ENCODE assay signal across 13 cellular contexts in the genomic region with DNA sequence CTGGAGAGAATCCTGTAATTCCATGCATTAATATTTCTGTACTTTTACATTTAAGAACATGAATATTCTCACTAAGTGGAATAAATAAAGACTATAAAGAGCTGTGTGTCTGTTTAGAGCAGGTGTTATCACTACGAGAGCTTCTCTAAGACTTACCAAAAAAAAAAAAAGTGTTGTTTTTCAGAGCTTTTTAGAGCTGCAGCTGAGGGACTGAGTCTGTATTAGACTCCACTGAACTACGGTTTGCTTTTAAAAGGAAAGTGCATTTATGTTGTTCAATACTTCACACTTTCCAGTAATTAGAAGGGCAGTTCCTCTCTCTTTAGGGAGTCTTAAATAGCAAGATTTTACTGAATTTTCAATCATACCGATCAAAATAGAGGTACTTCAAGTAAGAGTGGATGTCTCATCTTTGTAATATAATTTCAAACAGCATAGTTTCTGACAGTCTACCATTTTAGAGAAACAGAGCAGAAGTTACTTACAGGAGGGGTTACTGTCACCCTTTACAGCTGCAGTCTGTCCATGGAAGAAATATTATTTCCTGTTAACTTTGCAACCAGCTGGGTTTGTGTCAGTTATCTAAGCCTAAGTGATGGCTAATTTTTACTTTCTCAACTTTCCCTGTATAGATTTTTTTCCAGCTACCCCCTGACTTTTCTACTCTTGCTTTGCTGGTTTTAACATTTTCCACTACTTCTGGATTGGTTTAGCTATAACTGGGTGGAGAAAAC.
DNase-seq lines count a peak whose midpoint lies in the region; TF ChIP-seq lines count a peak whose summit lies in the region.
"Had no signal": no experiment of that assay in that cellular context is flagged by ENCODE, and none has a peak within 500 bp of the region (broad histone marks: within the 10 kb centered on the region; RNA-seq: fewer than 3 reads in every experiment).

No MANE protein-coding gene starts in this region.

- TF ChIP-seq CTCF in SU-DHL-6 (IDR thresholded peaks at IDR 0.05; ENCODE audit: insufficient read depth, low read length, poor library complexity, severe bottlenecking): no peak
- TF ChIP-seq CTCF in parathyroid adenoma (IDR thresholded peaks at IDR 0.05): no peak

- H2AFZ ChIP-seq in SU-DHL-6 (ENCODE audit: low read depth, low read length, severe bottlenecking) (no peak overlapping the region), parathyroid adenoma (no peak overlapping the region)
- H2AFZ ChIP-seq: GM23248 had no signal

- no peaks in the 10 kb centered on the region for H3K9me2 ChIP-seq in SU-DHL-6 (replicated peaks; ENCODE audit: insufficient read depth, low read length)

- H3K27me3 ChIP-seq in SU-DHL-6 (ENCODE audit: low read length) (no peaks in the 10 kb centered on the region), parathyroid adenoma (ENCODE audit: control insufficient read depth, insufficient read depth, low read length) (no peaks in the 10 kb centered on the region)
- H3K27me3 ChIP-seq: pancreas had no signal

- peaks cover 20% of the 10 kb centered on the region for H3K4me1 ChIP-seq in parathyroid adenoma

- no peaks in the 10 kb centered on the region for H3K36me3 ChIP-seq in SU-DHL-6 (ENCODE audit: low read length)
- H3K36me3 ChIP-seq in parathyroid adenoma (ENCODE audit: control insufficient read depth, insufficient read depth, low read length): no peaks in the 10 kb centered on the region
- H3K36me3 ChIP-seq: pancreas had no signal

- peak overlapping the region; percentile 90 for H3K4me3 ChIP-seq in SU-DHL-6 (ENCODE audit: insufficient read depth, low read length, poor library complexity, severe bottlenecking)
- H3K4me3 ChIP-seq in parathyroid adenoma (ENCODE audit: low read depth, low read length): peak overlapping the region; percentile 92
- H3K4me3 ChIP-seq: GM23248 had no signal

- H3F3A ChIP-seq in SU-DHL-6 (ENCODE audit: insufficient read depth): peaks cover 41% of the 10 kb centered on the region

- no peaks in the 10 kb centered on the region for H4K20me1 ChIP-seq in SU-DHL-6 (ENCODE audit: low read depth, low read length)

- H3K9me3 ChIP-seq in SU-DHL-6 (ENCODE audit: insufficient read depth, low read length): no peaks in the 10 kb centered on the region
- H3K9me3 ChIP-seq in parathyroid adenoma (ENCODE audit: control insufficient read depth, low read length): no peaks in the 10 kb centered on the region
- H3K9me3 ChIP-seq: pancreas had no signal

- H3K9ac ChIP-seq in SU-DHL-6 (ENCODE audit: low read length) (peak overlapping the region; percentile 90), parathyroid adenoma (peak overlapping the region; percentile 12)
- H3K9ac ChIP-seq: GM23248 had no signal

- in situ Hi-C loops in KBM-7 (cut with MboI; ENCODE audit: low pct_unique_long_range_greater_than_20kb, low sequenced_read_pairs): no loop called here

- peak overlapping the region; percentile 77 for H3K4me2 ChIP-seq in SU-DHL-6 (ENCODE audit: low read depth, low read length, poor library complexity, severe bottlenecking)
- peak overlapping the region; percentile 81 for H3K4me2 ChIP-seq in parathyroid adenoma (ENCODE audit: low read length)

- H3K79me2 ChIP-seq in SU-DHL-6 (ENCODE audit: insufficient read depth, low read length): peaks cover 65% of the 10 kb centered on the region
- H3K79me2 ChIP-seq in parathyroid adenoma: peaks cover 22% of the 10 kb centered on the region

- peak overlapping the region; percentile 91 for H3K27ac ChIP-seq in SU-DHL-6 (ENCODE audit: low read depth, low read length)
- peak overlapping the region; percentile 94 for H3K27ac ChIP-seq in parathyroid adenoma
- H3K27ac ChIP-seq: GM23248 had no signal

- peak; percentile 59 for DNase-seq in NCI-H1105 treated with DMSO at 0.1 percent for 48 hours (lab: John Stamatoyannopoulos, UW)
- no peak for DNase-seq in NCI-H1105 (lab: John Stamatoyannopoulos, UW)
- DNase-seq in KBM-7: peak; percentile 47
- DNase-seq in GM03348 (ENCODE audit: low spot score): no peak
- no peak for DNase-seq in AG08395 (ENCODE audit: low spot score)
- no peak for DNase-seq in COR-L47 (lab: John Stamatoyannopoulos, UW)
- DNase-seq: effector memory CD4-positive, alpha-beta T cell; GM23248; left cardiac atrium; pancreas; stimulated activated naive CD8-positive, alpha-beta T cell treated with anti-CD3 and anti-CD28 coated beads, Interleukin-15, amount 100 ng/mL, for 72 hours had no signal

Comparison
In these comparisons a context has a peak if more than half of its experiments do, and no peak if none do; other contexts are left out.
1. DNase-seq: peak in NCI-H1105 treated with DMSO at 0.1 percent for 48 hours (single experiment) and KBM-7 (single experiment); none in NCI-H1105 (single experiment), GM03348 (single experiment), AG08395 (single experiment) and COR-L47 (single experiment).